In the genomic region with DNA sequence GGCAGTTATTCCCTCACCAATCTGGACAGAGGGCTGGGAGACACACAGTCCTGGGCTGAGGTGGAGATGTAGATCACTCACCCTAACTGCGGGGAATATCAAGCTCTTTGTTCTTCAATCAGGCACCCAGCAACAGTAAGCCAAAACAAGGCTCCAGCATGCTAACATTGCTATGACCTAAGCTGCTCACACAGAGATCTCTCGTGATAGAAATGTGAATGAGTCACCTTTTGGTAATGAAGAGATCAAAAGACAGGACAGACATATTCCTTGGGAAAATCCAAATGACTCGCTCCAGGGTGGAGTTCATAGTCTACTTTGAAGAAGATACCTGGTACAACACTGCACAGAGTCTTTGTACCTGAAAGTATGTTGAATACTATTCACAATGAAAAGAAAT, we compare ENCODE assay signal across 12 cellular contexts.
DNase-seq lines count a peak whose midpoint lies in the region; ATAC-seq lines count a peak whose summit lies in the region.
"Had no signal": no experiment of that assay in that cellular context is flagged by ENCODE, and none has a peak within 500 bp of the region (broad histone marks: within the 10 kb centered on the region; RNA-seq: fewer than 3 reads in every experiment).

No MANE protein-coding gene starts in this region.

- no peak overlapping the region for H2AK5ac ChIP-seq in trophoblast cell (ENCODE audit: low read length)

- H3K23ac ChIP-seq in trophoblast cell (ENCODE audit: low read length), result no peak overlapping the region

- H3K36me3 ChIP-seq in trophoblast cell (ENCODE audit: control insufficient read depth in 1 of 2, insufficient read depth in 2 of 2, low read length in 2 of 2), result no peaks in the 10 kb centered on the region
- H3K36me3 ChIP-seq: spleen had no signal

- no peak overlapping the region for H3K4ac ChIP-seq in trophoblast cell (ENCODE audit: low read depth, low read length)

- H2BK12ac ChIP-seq in trophoblast cell (ENCODE audit: low read length), result no peak overlapping the region

- H3K79me2 ChIP-seq in trophoblast cell (ENCODE audit: control insufficient read depth, insufficient read depth, low read length, poor library complexity), result no peaks in the 10 kb centered on the region

- H3K79me1 ChIP-seq in trophoblast cell (ENCODE audit: low read length), result no peaks in the 10 kb centered on the region

- no peak overlapping the region for H4K91ac ChIP-seq in trophoblast cell (ENCODE audit: low read depth, low read length)

- no peak overlapping the region for H2BK5ac ChIP-seq in trophoblast cell (ENCODE audit: low read depth, low read length, poor library complexity)

- no peaks in the 10 kb centered on the region for H3K27me3 ChIP-seq in trophoblast cell (ENCODE audit: insufficient read depth, low read length)
- H3K27me3 ChIP-seq: spleen had no signal

- WGBS in trophoblast cell (ENCODE audit: extremely low coverage, insufficient coverage, insufficient read length), result no CpG with 5 or more reads among the region's 3 CpGs

- no peak overlapping the region for H4K8ac ChIP-seq in trophoblast cell (ENCODE audit: low read depth, low read length)

- no peak overlapping the region for H4K12ac ChIP-seq in trophoblast cell (ENCODE audit: low read depth, low read length)

- H3K4me2 ChIP-seq in trophoblast cell (ENCODE audit: low read length), result no peak overlapping the region

- no peak overlapping the region for H2AFZ ChIP-seq in trophoblast cell (ENCODE audit: insufficient read depth, low read length, poor library complexity)

- peak overlapping the region; percentile 22 for H3K27ac ChIP-seq in epithelial cell of prostate
- H3K27ac ChIP-seq in trophoblast cell (ENCODE audit: low read depth, low read length), result no peak overlapping the region
- H3K27ac ChIP-seq: spleen had no signal

- no peaks in the 10 kb centered on the region for H3K9me3 ChIP-seq in trophoblast cell (ENCODE audit: insufficient read depth, low read depth, low read length)
- H3K9me3 ChIP-seq: spleen had no signal

- H3K4me3 ChIP-seq in trophoblast cell (ENCODE audit: low read depth, low read length), result no peak overlapping the region
- H3K4me3 ChIP-seq: spleen had no signal

- H3K18ac ChIP-seq in trophoblast cell (ENCODE audit: low read length), result no peak overlapping the region

- H3K14ac ChIP-seq in trophoblast cell (ENCODE audit: low read length), result no peak overlapping the region

- peaks cover 2 to 3% of the 10 kb centered on the region in 2 experiments for H3K4me1 ChIP-seq in trophoblast cell (ENCODE audit: control insufficient read depth in 1 of 2, insufficient read depth in 2 of 2, low read length in 2 of 2)
- H3K4me1 ChIP-seq: spleen had no signal

- ATAC-seq in HG03469 (IDR thresholded peaks at IDR 0.05; ENCODE audit: unreplicated experiment), result no peak

- H3K9ac ChIP-seq in trophoblast cell (ENCODE audit: low read length), result no peak overlapping the region

- DNase-seq in GM04504 (ENCODE audit: low read depth) (peak; percentile 0), NCI-H69 (lab: John Stamatoyannopoulos, UW) (peak; percentile 44), epithelial cell of prostate (ENCODE audit: low read depth, low spot score) (peak; percentile 87), trophoblast cell (peak; percentile 73 to 93), NCI-H1048 (lab: John Stamatoyannopoulos, UW) (no peak)
- no peak for DNase-seq in stimulated activated CD4-positive, alpha-beta T cell treated with anti-CD3 and anti-CD28 coated beads, Interleukin-2, amount 100 ng/mL, for 24 hours
- DNase-seq: H9; head of caudate nucleus; NCI-H1092; NK-92 treated with Interleukin-12 subunit alpha and Interleukin-12 subunit beta, amount 100 ng/mL, for 24 hours; spleen had no signal

- H2BK120ac ChIP-seq in trophoblast cell (ENCODE audit: insufficient read depth, low read length, poor library complexity), result no peak overlapping the region

Comparison
In these comparisons a context has a peak if more than half of its experiments do, and no peak if none do; other contexts are left out.
1. DNase-seq: peak in GM04504 (single experiment), NCI-H69 (single experiment), epithelial cell of prostate (single experiment) and trophoblast cell (2 of 2); none in NCI-H1048 (single experiment) and stimulated activated CD4-positive, alpha-beta T cell treated with anti-CD3 and anti-CD28 coated beads, Interleukin-2, amount 100 ng/mL, for 24 hours (0 of 2).